24 cellular contexts compared by ENCODE assay signal in genomic region chr19:10525636-10526035, GRCh38. TPM values are rescaled to one million over a fixed set of nuclear protein-coding genes. Genes with fewer than 3 reads are reported as not detected.
"Had no signal": no experiment of that assay in that cellular context is flagged by ENCODE, and none has a peak within 500 bp of the region (broad histone marks: within the 10 kb centered on the region; RNA-seq: fewer than 3 reads in every experiment).

No MANE protein-coding gene starts in this region.

- H3K4me3 Mint-ChIP-seq: stimulated activated effector memory CD8-positive, alpha-beta T cell treated with anti-CD3 and anti-CD28 coated beads, Interleukin-12 subunit alpha, Interleukin-12 subunit beta, amount 100 ng/mL, for 72 hours; stimulated activated memory B cell treated with anti-CD40 and anti-IgM and Interleukin-4, amounts not matched to agents 10 μg/mL and 1 μg/mL and 100 μg/mL, for 72 hours; stimulated activated naive B cell treated with anti-CD40 and anti-IgM and Interleukin-4, amounts not matched to agents 10 μg/mL and 1 μg/mL and 100 μg/mL, for 72 hours; stimulated activated naive CD8-positive, alpha-beta T cell treated with anti-CD3 and anti-CD28 coated beads, Interleukin-15, amount 100 ng/mL, for 72 hours; stimulated activated naive CD8-positive, alpha-beta T cell treated with anti-CD3 and anti-CD28 coated beads, Interleukin-15, Interleukin-2, amounts not matched to agents 100 ng/mL and 50 ng/mL, for 24 hours; type B pancreatic cell had no signal

- H3K4me1 Mint-ChIP-seq: stimulated activated effector memory CD8-positive, alpha-beta T cell treated with anti-CD3 and anti-CD28 coated beads, Interleukin-12 subunit alpha, Interleukin-12 subunit beta, amount 100 ng/mL, for 72 hours; stimulated activated memory B cell treated with anti-CD40 and anti-IgM and Interleukin-4, amounts not matched to agents 10 μg/mL and 1 μg/mL and 100 μg/mL, for 72 hours; stimulated activated naive B cell treated with anti-CD40 and anti-IgM and Interleukin-4, amounts not matched to agents 10 μg/mL and 1 μg/mL and 100 μg/mL, for 72 hours; stimulated activated naive CD8-positive, alpha-beta T cell treated with anti-CD3 and anti-CD28 coated beads, Interleukin-15, amount 100 ng/mL, for 72 hours had no signal

- H3K27ac Mint-ChIP-seq: stimulated activated effector memory CD8-positive, alpha-beta T cell treated with anti-CD3 and anti-CD28 coated beads, Interleukin-12 subunit alpha, Interleukin-12 subunit beta, amount 100 ng/mL, for 72 hours; stimulated activated memory B cell treated with anti-CD40 and anti-IgM and Interleukin-4, amounts not matched to agents 10 μg/mL and 1 μg/mL and 100 μg/mL, for 72 hours; stimulated activated naive B cell treated with anti-CD40 and anti-IgM and Interleukin-4, amounts not matched to agents 10 μg/mL and 1 μg/mL and 100 μg/mL, for 72 hours; stimulated activated naive CD8-positive, alpha-beta T cell treated with anti-CD3 and anti-CD28 coated beads, Interleukin-15, amount 100 ng/mL, for 72 hours; stimulated activated naive CD8-positive, alpha-beta T cell treated with anti-CD3 and anti-CD28 coated beads, Interleukin-15, Interleukin-2, amounts not matched to agents 100 ng/mL and 50 ng/mL, for 24 hours; type B pancreatic cell had no signal

- DNase-seq: stimulated activated CD4-positive, alpha-beta T cell treated with anti-CD3 and anti-CD28 coated beads, Interleukin-2, amount 100 ng/mL, for 48 hours; stimulated activated CD4-positive, alpha-beta T cell treated with anti-CD3 and anti-CD28 coated beads, Interleukin-4, amount 100 ng/mL, for 1 hour; stimulated activated CD4-positive, alpha-beta T cell treated with anti-CD3 and anti-CD28 coated beads, Interleukin-4, amount 100 ng/mL, for 24 hours; stimulated activated CD4-positive, alpha-beta T cell treated with anti-CD3 and anti-CD28 coated beads, Interleukin-4, amount 100 ng/mL, for 4 hours; stimulated activated CD8-positive, alpha-beta memory T cell treated with anti-CD3 and anti-CD28 coated beads, Interleukin-4, amount 100 ng/mL, for 48 hours; stimulated activated naive B cell treated with anti-CD40 and anti-IgM and Interleukin-4, amounts not matched to agents 10 μg/mL and 1 μg/mL and 100 μg/mL, for 72 hours; stimulated activated naive CD4-positive, alpha-beta T cell; stimulated activated naive CD4-positive, alpha-beta T cell treated with Interleukin-2 at 50 U/mL for 16 hours; stimulated activated naive CD8-positive, alpha-beta T cell treated with anti-CD3 and anti-CD28 coated beads, Interleukin-15, amount 100 ng/mL, for 72 hours; stimulated activated naive CD8-positive, alpha-beta T cell treated with anti-CD3 and anti-CD28 coated beads, Interleukin-15, Interleukin-2, amounts not matched to agents 100 U/mL and 50 U/mL, for 24 hours; stomach; substantia nigra; testis; thyroid gland; tibial artery; transverse colon; upper lobe of left lung; upper lobe of right lung; uterus had no signal

- H3K27me3 Mint-ChIP-seq: stimulated activated memory B cell treated with anti-CD40 and anti-IgM and Interleukin-4, amounts not matched to agents 10 μg/mL and 1 μg/mL and 100 μg/mL, for 72 hours; stimulated activated naive CD8-positive, alpha-beta T cell treated with anti-CD3 and anti-CD28 coated beads, Interleukin-15, amount 100 ng/mL, for 72 hours; stimulated activated naive CD8-positive, alpha-beta T cell treated with anti-CD3 and anti-CD28 coated beads, Interleukin-15, Interleukin-2, amounts not matched to agents 100 ng/mL and 50 ng/mL, for 24 hours had no signal

- FAIRE-seq: urothelium cell line had no signal

- ATAC-seq: stimulated activated effector memory CD8-positive, alpha-beta T cell treated with anti-CD3 and anti-CD28 coated beads, Interleukin-12 subunit alpha, Interleukin-12 subunit beta, amount 100 ng/mL, for 72 hours; stimulated activated memory B cell treated with anti-CD40 and anti-IgM and Interleukin-4, amounts not matched to agents 10 μg/mL and 1 μg/mL and 100 μg/mL, for 72 hours; stimulated activated naive B cell treated with anti-CD40 and anti-IgM and Interleukin-4, amounts not matched to agents 10 μg/mL and 1 μg/mL and 100 μg/mL, for 72 hours; stimulated activated naive CD8-positive, alpha-beta T cell treated with anti-CD3 and anti-CD28 coated beads, Interleukin-15, amount 100 ng/mL, for 72 hours; stimulated activated naive CD8-positive, alpha-beta T cell treated with anti-CD3 and anti-CD28 coated beads, Interleukin-15, Interleukin-2, amounts not matched to agents 100 U/mL and 50 U/mL, for 24 hours; upper lobe of right lung had no signal

- H3K36me3 Mint-ChIP-seq: stimulated activated effector memory CD8-positive, alpha-beta T cell treated with anti-CD3 and anti-CD28 coated beads, Interleukin-12 subunit alpha, Interleukin-12 subunit beta, amount 100 ng/mL, for 72 hours; stimulated activated memory B cell treated with anti-CD40 and anti-IgM and Interleukin-4, amounts not matched to agents 10 μg/mL and 1 μg/mL and 100 μg/mL, for 72 hours; stimulated activated naive B cell treated with anti-CD40 and anti-IgM and Interleukin-4, amounts not matched to agents 10 μg/mL and 1 μg/mL and 100 μg/mL, for 72 hours; type B pancreatic cell had no signal

- H3K9me3 Mint-ChIP-seq: stimulated activated effector memory CD8-positive, alpha-beta T cell treated with anti-CD3 and anti-CD28 coated beads, Interleukin-12 subunit alpha, Interleukin-12 subunit beta, amount 100 ng/mL, for 72 hours; stimulated activated naive B cell treated with anti-CD40 and anti-IgM and Interleukin-4, amounts not matched to agents 10 μg/mL and 1 μg/mL and 100 μg/mL, for 72 hours; stimulated activated naive CD8-positive, alpha-beta T cell treated with anti-CD3 and anti-CD28 coated beads, Interleukin-15, amount 100 ng/mL, for 72 hours; stimulated activated naive CD8-positive, alpha-beta T cell treated with anti-CD3 and anti-CD28 coated beads, Interleukin-15, Interleukin-2, amounts not matched to agents 100 ng/mL and 50 ng/mL, for 24 hours; type B pancreatic cell had no signal

RNA-seq across cellular contexts. Expression of gene S1PR5, which starts 8.4 kb away (rescaled TPM):
- total RNA-seq: transverse colon had no signal
